1 cellular context compared by ENCODE assay signal in the genomic region with DNA sequence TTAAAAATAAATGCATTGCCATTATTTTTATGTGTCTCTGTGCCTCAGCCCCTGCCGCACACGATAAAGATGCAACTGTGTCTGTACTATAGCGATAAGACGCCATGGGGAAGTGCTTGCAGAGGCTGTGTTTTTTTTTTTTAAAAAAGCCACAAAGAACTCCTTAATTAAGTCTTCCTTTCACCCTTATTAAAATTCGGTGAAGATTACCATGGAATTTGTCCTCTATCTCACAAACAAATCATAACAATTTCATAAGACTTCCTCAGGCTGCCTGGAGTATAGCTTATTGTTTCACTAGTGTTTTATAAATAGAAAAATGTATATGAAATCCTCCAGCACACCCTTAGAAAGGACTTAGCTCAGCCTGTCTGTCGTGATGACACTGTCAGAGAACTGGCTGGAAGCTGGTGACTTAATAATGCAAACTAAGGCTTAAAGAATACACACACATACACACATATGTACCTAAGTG.
TF ChIP-seq lines count a peak whose summit lies in the region.

No MANE protein-coding gene starts in this region.

TF ChIP-seq in K562, 482 proteins besides CTCF, POLR2A, EP300 and RAD21 (continued from another document and continues in another):
- TF ChIP-seq ZNF639 (CRISPR knock-in tag; conservative IDR thresholded peaks at IDR 0.05 in 1 of 2, IDR thresholded peaks at IDR 0.05 in 1 of 2) = peak in 1 of 2 experiments; percentile 55; a peak in 1 of 4 replicates
- 0 out of 2 replicates have a peak, but pooled peaks have one; percentile 81 for TF ChIP-seq RUNX1 (IDR thresholded peaks at IDR 0.05; ENCODE audit: low read depth)
- TF ChIP-seq SMC3 (conservative IDR thresholded peaks at IDR 0.05; ENCODE audit: insufficient read depth, low read depth, low read length) = no peak
- no peak for TF ChIP-seq UBTF (IDR thresholded peaks at IDR 0.05; ENCODE audit: borderline replicate concordance in 1 of 2, low read depth in 2 of 2, low read length in 2 of 2)
- no peak for TF ChIP-seq POLR2B (IDR thresholded peaks at IDR 0.05; ENCODE audit: low read depth, partially characterized antibody)
- no peak for TF ChIP-seq ZBTB7A (IDR thresholded peaks at IDR 0.05; ENCODE audit: borderline replicate concordance, control insufficient read depth, low read depth, low read length)
- TF ChIP-seq JUN (IDR thresholded peaks at IDR 0.05; ENCODE audit: borderline replicate concordance, low read depth, low read length) = peak; percentile 50; the same call in 1 of the 2 replicates
- no peak for TF ChIP-seq JUN (CRISPR knock-in tag; IDR thresholded peaks at IDR 0.05; ENCODE audit: borderline replicate concordance)
- TF ChIP-seq TAF15 (IDR thresholded peaks at IDR 0.05; ENCODE audit: low read depth, low read length) = no peak
- TF ChIP-seq HMBOX1 (IDR thresholded peaks at IDR 0.05) = peak; percentile 50; the same call in 1 of the 2 replicates
- no peak for TF ChIP-seq ETV5 (CRISPR knock-in tag; IDR thresholded peaks at IDR 0.05; ENCODE audit: low read depth)
- TF ChIP-seq, protein P1, sequence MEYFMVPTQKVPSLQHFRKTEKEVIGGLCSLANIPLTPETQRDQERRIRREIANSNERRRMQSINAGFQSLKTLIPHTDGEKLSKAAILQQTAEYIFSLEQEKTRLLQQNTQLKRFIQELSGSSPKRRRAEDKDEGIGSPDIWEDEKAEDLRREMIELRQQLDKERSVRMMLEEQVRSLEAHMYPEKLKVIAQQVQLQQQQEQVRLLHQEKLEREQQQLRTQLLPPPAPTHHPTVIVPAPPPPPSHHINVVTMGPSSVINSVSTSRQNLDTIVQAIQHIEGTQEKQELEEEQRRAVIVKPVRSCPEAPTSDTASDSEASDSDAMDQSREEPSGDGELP (CRISPR knock-in tag; IDR thresholded peaks at IDR 0.05; ENCODE audit: borderline replicate concordance) = no peak
- no peak for TF ChIP-seq ZNF740 (CRISPR knock-in tag; IDR thresholded peaks at IDR 0.05)
- TF ChIP-seq ZNF740 (tag; IDR thresholded peaks at IDR 0.05) = no peak
- TF ChIP-seq PTTG1 (tag; IDR thresholded peaks at IDR 0.05; ENCODE audit: low read depth) = no peak
- TF ChIP-seq IFI16 (CRISPR knock-in tag; IDR thresholded peaks at IDR 0.05) = no peak
- TF ChIP-seq ZNF75A (CRISPR knock-in tag; IDR thresholded peaks at IDR 0.05) = no peak
- no peak for TF ChIP-seq XRCC5 (IDR thresholded peaks at IDR 0.05; ENCODE audit: low read depth, low read length)
- peak; percentile 39; the same call in 1 of the 2 replicates for TF ChIP-seq CTBP1 (IDR thresholded peaks at IDR 0.05; ENCODE audit: borderline replicate concordance)
- no peak for TF ChIP-seq ZNF23 (CRISPR knock-in tag; IDR thresholded peaks at IDR 0.05)
- no peak for TF ChIP-seq ZNF79 (CRISPR knock-in tag; IDR thresholded peaks at IDR 0.05; ENCODE audit: low read depth)
- no peak for TF ChIP-seq USF2 (CRISPR knock-in tag; IDR thresholded peaks at IDR 0.05)
- no peak for TF ChIP-seq GATAD2B (IDR thresholded peaks at IDR 0.05; ENCODE audit: borderline replicate concordance)
- TF ChIP-seq HNRNPH1 (optimal IDR thresholded peaks at IDR 0.05; ENCODE audit: low read depth, low read length) = no peak
- no peak for TF ChIP-seq NR3C1 (CRISPR knock-in tag; IDR thresholded peaks at IDR 0.05)
- no peak for TF ChIP-seq SLC30A9 (CRISPR knock-in tag; IDR thresholded peaks at IDR 0.05)
- no peak for TF ChIP-seq ETS2 (tag; IDR thresholded peaks at IDR 0.05; ENCODE audit: borderline replicate concordance, poor library complexity, severe bottlenecking)
- TF ChIP-seq, protein P2, sequence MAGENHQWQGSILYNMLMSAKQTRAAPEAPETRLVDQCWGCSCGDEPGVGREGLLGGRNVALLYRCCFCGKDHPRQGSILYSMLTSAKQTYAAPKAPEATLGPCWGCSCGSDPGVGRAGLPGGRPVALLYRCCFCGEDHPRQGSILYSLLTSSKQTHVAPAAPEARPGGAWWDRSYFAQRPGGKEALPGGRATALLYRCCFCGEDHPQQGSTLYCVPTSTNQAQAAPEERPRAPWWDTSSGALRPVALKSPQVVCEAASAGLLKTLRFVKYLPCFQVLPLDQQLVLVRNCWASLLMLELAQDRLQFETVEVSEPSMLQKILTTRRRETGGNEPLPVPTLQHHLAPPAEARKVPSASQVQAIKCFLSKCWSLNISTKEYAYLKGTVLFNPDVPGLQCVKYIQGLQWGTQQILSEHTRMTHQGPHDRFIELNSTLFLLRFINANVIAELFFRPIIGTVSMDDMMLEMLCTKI (IDR thresholded peaks at IDR 0.05; ENCODE audit: partially characterized antibody) = no peak
- TF ChIP-seq TFE3 (CRISPR knock-in tag; IDR thresholded peaks at IDR 0.05) = no peak
- TF ChIP-seq HDGF (IDR thresholded peaks at IDR 0.05) = no peak
- TF ChIP-seq ZC3H8 (IDR thresholded peaks at IDR 0.05) = no peak
- TF ChIP-seq, protein P3, sequence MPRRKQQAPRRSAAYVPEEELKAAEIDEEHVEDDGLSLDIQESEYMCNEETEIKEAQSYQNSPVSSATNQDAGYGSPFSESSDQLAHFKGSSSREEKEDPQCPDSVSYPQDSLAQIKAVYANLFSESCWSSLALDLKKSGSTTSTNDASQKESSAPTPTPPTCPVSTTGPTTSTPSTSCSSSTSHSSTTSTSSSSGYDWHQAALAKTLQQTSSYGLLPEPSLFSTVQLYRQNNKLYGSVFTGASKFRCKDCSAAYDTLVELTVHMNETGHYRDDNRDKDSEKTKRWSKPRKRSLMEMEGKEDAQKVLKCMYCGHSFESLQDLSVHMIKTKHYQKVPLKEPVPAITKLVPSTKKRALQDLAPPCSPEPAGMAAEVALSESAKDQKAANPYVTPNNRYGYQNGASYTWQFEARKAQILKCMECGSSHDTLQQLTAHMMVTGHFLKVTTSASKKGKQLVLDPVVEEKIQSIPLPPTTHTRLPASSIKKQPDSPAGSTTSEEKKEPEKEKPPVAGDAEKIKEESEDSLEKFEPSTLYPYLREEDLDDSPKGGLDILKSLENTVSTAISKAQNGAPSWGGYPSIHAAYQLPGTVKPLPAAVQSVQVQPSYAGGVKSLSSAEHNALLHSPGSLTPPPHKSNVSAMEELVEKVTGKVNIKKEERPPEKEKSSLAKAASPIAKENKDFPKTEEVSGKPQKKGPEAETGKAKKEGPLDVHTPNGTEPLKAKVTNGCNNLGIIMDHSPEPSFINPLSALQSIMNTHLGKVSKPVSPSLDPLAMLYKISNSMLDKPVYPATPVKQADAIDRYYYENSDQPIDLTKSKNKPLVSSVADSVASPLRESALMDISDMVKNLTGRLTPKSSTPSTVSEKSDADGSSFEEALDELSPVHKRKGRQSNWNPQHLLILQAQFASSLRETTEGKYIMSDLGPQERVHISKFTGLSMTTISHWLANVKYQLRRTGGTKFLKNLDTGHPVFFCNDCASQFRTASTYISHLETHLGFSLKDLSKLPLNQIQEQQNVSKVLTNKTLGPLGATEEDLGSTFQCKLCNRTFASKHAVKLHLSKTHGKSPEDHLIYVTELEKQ (CRISPR knock-in tag; IDR thresholded peaks at IDR 0.05) = no peak
- TF ChIP-seq TCF7L2 (IDR thresholded peaks at IDR 0.05; ENCODE audit: low read depth, low read length) = no peak
- no peak for TF ChIP-seq SIRT6 (IDR thresholded peaks at IDR 0.05; ENCODE audit: low read depth, low read length)
- TF ChIP-seq ZBTB9 (CRISPR knock-in tag; IDR thresholded peaks at IDR 0.05) = no peak
- TF ChIP-seq ATF3 (IDR thresholded peaks at IDR 0.05) = 0 out of 2 replicates have a peak, but pooled peaks have one; percentile 22
- no peak for TF ChIP-seq ATF3 (CRISPR knock-in tag; conservative IDR thresholded peaks at IDR 0.05)
- TF ChIP-seq NFE2L1 (tag; IDR thresholded peaks at IDR 0.05; ENCODE audit: borderline replicate concordance, low read depth) = no peak
- no peak for TF ChIP-seq MAX (CRISPR knock-in tag; IDR thresholded peaks at IDR 0.05)
- TF ChIP-seq HNRNPLL (IDR thresholded peaks at IDR 0.05; ENCODE audit: low read depth, low read length, poor library complexity, severe bottlenecking) = no peak
- no peak for TF ChIP-seq NCOA2 (IDR thresholded peaks at IDR 0.05; ENCODE audit: partially characterized antibody in 2 of 2)
- no peak for TF ChIP-seq KDM5B (IDR thresholded peaks at IDR 0.05; ENCODE audit: insufficient replicate concordance, low read depth, low read length)
- peak; percentile 80; the same call in 1 of the 2 replicates for TF ChIP-seq ZNF589 (CRISPR knock-in tag; IDR thresholded peaks at IDR 0.05; ENCODE audit: low read depth)
